8 cellular contexts compared by ENCODE assay signal in the genomic region with DNA sequence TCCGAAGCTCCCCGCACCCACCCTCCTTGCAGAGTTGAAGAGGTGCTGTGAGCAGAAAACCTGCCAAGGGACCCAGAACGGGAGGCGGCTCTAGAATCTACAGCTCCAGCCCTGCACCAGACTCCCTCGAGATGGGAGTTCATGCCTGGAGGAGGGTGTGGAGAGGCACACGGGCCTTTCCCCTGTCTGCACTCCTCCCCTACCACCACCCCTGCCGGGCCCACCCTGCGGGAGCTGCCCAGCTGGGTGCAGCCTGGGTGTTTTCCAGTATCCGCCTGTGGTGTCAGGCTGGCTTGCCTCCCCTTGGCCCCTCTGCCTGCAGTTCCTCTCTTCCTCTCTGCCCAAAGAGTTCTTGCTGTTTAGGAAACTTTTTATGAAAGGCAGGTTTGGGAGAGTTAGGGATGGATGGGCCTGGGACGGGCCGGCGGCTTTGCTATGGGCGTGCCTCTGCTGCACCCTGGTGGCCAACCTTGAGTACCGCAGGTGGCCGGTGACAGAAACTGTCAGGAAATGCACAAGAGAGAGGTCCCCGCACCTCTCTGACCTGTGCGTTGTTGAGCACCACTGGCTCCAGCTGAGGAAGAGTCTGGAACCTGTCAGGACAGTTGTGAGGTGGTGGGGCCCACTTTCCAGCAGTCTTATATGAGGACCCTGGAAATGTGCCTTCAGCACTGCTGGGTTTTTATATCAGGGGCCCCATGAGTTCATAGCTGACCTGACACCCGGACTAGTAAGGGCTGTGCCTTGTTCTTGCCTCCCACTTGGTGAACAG.
DNase-seq lines count a peak whose midpoint lies in the region; ATAC-seq and TF ChIP-seq lines count a peak whose summit lies in the region.

No MANE protein-coding gene starts in this region.

- H3K36me3 ChIP-seq in BLaER1 (peaks cover 95% of the 10 kb centered on the region), GM23338 (ENCODE audit: insufficient read depth) (no peaks in the 10 kb centered on the region), mesenchymal stem cell (ENCODE audit: control insufficient read depth in 1 of 2, insufficient read depth in 2 of 2, low read depth in 1 of 2, low read length in 2 of 2) (peaks cover 87 to 97% of the 10 kb centered on the region in 2 experiments)

- no peak overlapping the region for H4K8ac ChIP-seq in mesenchymal stem cell (ENCODE audit: low read length)

- H3K27ac Mint-ChIP-seq in GM23338: no peak overlapping the region

- H3K27ac ChIP-seq in BLaER1: peak overlapping the region; percentile 44; the same call in 1 of the 2 replicates
- H3K27ac ChIP-seq in GM23338 (ENCODE audit: low read depth): no peak overlapping the region
- peak overlapping the region; percentile 18 for H3K27ac ChIP-seq in mesenchymal stem cell (ENCODE audit: low read length, poor library complexity, severe bottlenecking)

- H3K36me3 Mint-ChIP-seq in GM23338 (ENCODE audit: low read depth): peaks cover 40% of the 10 kb centered on the region

- H3K27me3 Mint-ChIP-seq in GM23338 (ENCODE audit: insufficient read depth, low read depth, poor library complexity): peaks cover 2% of the 10 kb centered on the region

- peak; percentile 86 to 93 for TF ChIP-seq CTCF in GM23338 (conservative IDR thresholded peaks at IDR 0.05; ENCODE audit: low read depth in 2 of 2)

- peak overlapping the region; percentile 30 for H2AK5ac ChIP-seq in mesenchymal stem cell (ENCODE audit: low read length, severe bottlenecking)

- H4K20me1 ChIP-seq in BLaER1 (peaks cover 73% of the 10 kb centered on the region), GM23338 (replicated peaks; ENCODE audit: insufficient read depth) (no peaks in the 10 kb centered on the region)

- peak overlapping the region; percentile 48 for H4K91ac ChIP-seq in mesenchymal stem cell (ENCODE audit: low read length)

- H3K23ac ChIP-seq in mesenchymal stem cell (ENCODE audit: low read length in 2 of 2): no peak overlapping the region

- peaks cover 2% of the 10 kb centered on the region; the same call in 1 of the 3 replicates for H3K4me1 Mint-ChIP-seq in GM23338

- peak overlapping the region; percentile 38 for H3K4me2 ChIP-seq in BLaER1
- H3K4me2 ChIP-seq in GM23338: no peak overlapping the region
- H3K4me2 ChIP-seq in mesenchymal stem cell (ENCODE audit: low read length, poor library complexity, severe bottlenecking): no peak overlapping the region

- H2BK12ac ChIP-seq in mesenchymal stem cell (ENCODE audit: low read length in 2 of 2): peak overlapping the region in 1 of 2 experiments; percentile 68

- H3K9ac ChIP-seq in BLaER1: peak overlapping the region; percentile 34; the same call in 1 of the 2 replicates
- H3K9ac ChIP-seq in mesenchymal stem cell (ENCODE audit: low read length): peak overlapping the region; percentile 51

- no peak overlapping the region for H2BK5ac ChIP-seq in mesenchymal stem cell (ENCODE audit: low read depth, low read length, poor library complexity, severe bottlenecking)

- ATAC-seq in GM23338: peak; percentile 83
- ATAC-seq in HG03135 (IDR thresholded peaks at IDR 0.05; ENCODE audit: unreplicated experiment): no peak

- no peaks in the 10 kb centered on the region for H3K27me3 ChIP-seq in BLaER1
- no peaks in the 10 kb centered on the region for H3K27me3 ChIP-seq in GM23338 (ENCODE audit: insufficient read depth)
- no peaks in the 10 kb centered on the region for H3K27me3 ChIP-seq in mesenchymal stem cell (ENCODE audit: control insufficient read depth in 1 of 2, insufficient read depth in 1 of 2, low read length in 2 of 2)

- no peak overlapping the region for H3K4me3 ChIP-seq in BLaER1
- no peak overlapping the region for H3K4me3 ChIP-seq in GM23338
- H3K4me3 ChIP-seq in mesenchymal stem cell (ENCODE audit: insufficient read depth in 1 of 2, low read depth in 1 of 2, low read length in 2 of 2): no peak overlapping the region

- peak; percentile 89 for DNase-seq in GM23338 (ENCODE audit: low spot score)
- DNase-seq in NCI-H446 treated with DMSO at 0.1 percent for 48 hours (lab: John Stamatoyannopoulos, UW): peak; percentile 42
- DNase-seq in activated CD4-positive, alpha-beta T cell treated with anti-CD3 and anti-CD28 coated beads, Interleukin-2, amount 50 U/mL, for 48 hours: peak; percentile 75 to 84
- DNase-seq in effector CD4-positive, alpha-beta T cell: peak; percentile 72
- DNase-seq in mesenchymal stem cell: peak; percentile 78
- DNase-seq in stimulated activated CD8-positive, alpha-beta memory T cell treated with anti-CD3 and anti-CD28 coated beads, Interleukin-2, amount 100 ng/mL, for 1 hour (ENCODE audit: low read depth in 2 of 2): peak; percentile 41 to 49

- 34% methylated on average over 18 of the region's 18 CpGs for WGBS in mesenchymal stem cell

- H2AFZ ChIP-seq in GM23338 (no peak overlapping the region), mesenchymal stem cell (ENCODE audit: low read depth, low read length) (no peak overlapping the region)

- peaks cover 10% of the 10 kb centered on the region for H3F3A ChIP-seq in GM23338 (replicated peaks; ENCODE audit: low read depth)

- H3K9me3 ChIP-seq in BLaER1 (no peaks in the 10 kb centered on the region), mesenchymal stem cell (ENCODE audit: control insufficient read depth, low read length) (no peaks in the 10 kb centered on the region)

- H3K79me2 ChIP-seq in GM23338 (replicated peaks; ENCODE audit: insufficient read depth): no peaks in the 10 kb centered on the region

- no peak overlapping the region for H2BK15ac ChIP-seq in mesenchymal stem cell (ENCODE audit: low read depth, poor library complexity, severe bottlenecking)

- no peaks in the 10 kb centered on the region for H3K9me3 Mint-ChIP-seq in GM23338

- H3K18ac ChIP-seq in mesenchymal stem cell (ENCODE audit: low read depth in 1 of 2, low read length in 2 of 2): peak overlapping the region; percentile 16 to 44

- no peak overlapping the region for H2BK120ac ChIP-seq in mesenchymal stem cell (ENCODE audit: low read depth, low read length)

- peaks cover 60% of the 10 kb centered on the region for H3K4me1 ChIP-seq in BLaER1
- no peaks in the 10 kb centered on the region for H3K4me1 ChIP-seq in GM23338 (ENCODE audit: insufficient read depth)
- peaks cover 9% of the 10 kb centered on the region for H3K4me1 ChIP-seq in mesenchymal stem cell (ENCODE audit: control insufficient read depth, insufficient read depth, low read depth, low read length)

- H3K9me2 ChIP-seq in GM23338 (ENCODE audit: insufficient read depth): no peaks in the 10 kb centered on the region

- peaks cover 55% of the 10 kb centered on the region for H3K79me1 ChIP-seq in mesenchymal stem cell (replicated peaks; ENCODE audit: low read length, poor library complexity, severe bottlenecking)

- peak overlapping the region in 1 of 2 experiments; percentile 62 for H3K4ac ChIP-seq in mesenchymal stem cell (ENCODE audit: low read depth in 1 of 2, low read length in 2 of 2)

- no peak overlapping the region for H3K4me3 Mint-ChIP-seq in GM23338

- peak overlapping the region in 1 of 2 experiments; percentile 44 for H3K14ac ChIP-seq in mesenchymal stem cell (ENCODE audit: low read length in 2 of 2)

TF ChIP-seq in GM23338, 12 proteins besides CTCF, POLR2A, EP300 and RAD21 (continues in another document):
- TF ChIP-seq REST (IDR thresholded peaks at IDR 0.05; ENCODE audit: unreplicated experiment) (no peak), EZH2phosphoT487 (IDR thresholded peaks at IDR 0.05; ENCODE audit: unreplicated experiment) (no peak), JUNB (IDR thresholded peaks at IDR 0.05; ENCODE audit: unreplicated experiment) (no peak), STAT1 (IDR thresholded peaks at IDR 0.05; ENCODE audit: unreplicated experiment) (no peak), ZNF331 (CRISPR knock-in tag; IDR thresholded peaks at IDR 0.05; ENCODE audit: low read depth) (no peak)
